In the genomic region with DNA sequence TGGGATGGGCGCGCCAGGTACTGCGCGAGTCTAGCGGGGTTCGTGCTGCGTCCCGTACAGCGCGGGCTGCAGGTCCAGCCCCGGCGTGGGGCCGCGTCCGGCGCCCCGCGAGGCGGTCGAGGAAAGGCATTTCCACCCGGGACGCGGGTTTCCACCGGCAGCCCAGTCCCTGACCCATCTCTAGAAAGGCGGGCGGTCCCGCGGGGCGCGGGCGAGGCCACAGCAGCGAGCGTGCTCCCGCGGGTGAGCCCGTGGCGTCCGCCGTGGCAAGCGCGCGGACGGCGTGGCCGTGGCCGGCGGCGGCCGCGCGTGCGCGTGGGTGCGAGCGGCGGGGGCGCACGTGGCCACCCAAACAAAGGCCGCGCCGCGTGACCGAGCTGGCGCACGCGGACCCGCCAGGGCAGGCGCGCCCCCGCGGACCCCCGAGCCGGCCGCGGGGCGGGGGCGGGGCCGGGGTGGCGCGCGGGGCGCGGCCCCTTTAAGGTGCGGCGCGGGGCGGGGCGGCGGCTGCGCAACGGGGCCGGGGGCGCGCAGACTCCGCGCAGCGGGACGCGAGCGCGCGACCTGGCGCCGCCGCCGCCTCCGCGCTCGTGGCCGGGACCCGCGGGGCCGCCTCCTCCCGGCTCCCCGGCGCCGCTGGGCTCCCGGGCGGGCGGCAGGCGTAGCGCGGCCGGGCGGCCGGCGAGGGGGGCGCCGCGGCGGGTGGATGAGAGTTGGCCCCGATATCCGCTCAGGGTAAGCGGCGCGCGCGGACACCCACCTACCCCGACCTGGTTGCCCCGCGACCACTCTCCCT, we compare ENCODE assay signal across 8 cellular contexts. TPM values are rescaled to one million over a fixed set of nuclear protein-coding genes. Genes with fewer than 3 reads are reported as not detected.
A peak's percentile ranks its signal among the peaks of the same experiment; 100 is the strongest.
DNase-seq lines count a peak whose midpoint lies in the region; ATAC-seq and TF ChIP-seq lines count a peak whose summit lies in the region.

No MANE protein-coding gene starts in this region.

- no peaks in the 10 kb centered on the region for H3K36me3 Mint-ChIP-seq in nephron (ENCODE audit: low read depth)

- intact Hi-C loops in thyroid gland (cut with DNase I), result loop anchor here (5.0 to 10.0 kb wide), 2 partner anchors 161 to 228 kb away; a partner anchor contains a TSS

- no peak overlapping the region for H3K27ac Mint-ChIP-seq in nephron

- peaks cover 4% of the 10 kb centered on the region for H3K9me3 Mint-ChIP-seq in nephron

- H3K4me1 ChIP-seq in esophagus (ENCODE audit: control insufficient read depth in 2 of 2, insufficient read depth in 2 of 2, low read length in 1 of 2) (peaks cover 17 to 39% of the 10 kb centered on the region in 2 donors), thyroid gland (peaks cover 43 to 57% of the 10 kb centered on the region in 2 donors)

- H3K4me3 Mint-ChIP-seq in nephron, result peak overlapping the region; percentile 82 to 90 (median 86)

- TF ChIP-seq CTCF in nephron (IDR thresholded peaks at IDR 0.05; ENCODE audit: unreplicated experiment in 3 of 3) (no peak), thyroid gland (IDR thresholded peaks at IDR 0.05) (no peak)

- peak in 1 of 2 donors; percentile 46 for TF ChIP-seq POLR2A in thyroid gland (IDR thresholded peaks at IDR 0.05)

- H3K27me3 Mint-ChIP-seq in nephron (ENCODE audit: low read depth), result no peaks in the 10 kb centered on the region

- DNase-seq in AG08395 (ENCODE audit: low spot score), result peak; percentile 90
- peak; percentile 72 for DNase-seq in NCI-H2196 (lab: John Stamatoyannopoulos, UW; ENCODE audit: unreplicated experiment)
- DNase-seq in activated T-cell treated with anti-CD3 and anti-CD28 coated beads for 4 hours, result peak; percentile 53
- peak; percentile 57 to 59 for DNase-seq in thyroid gland
- no peak for DNase-seq in NCI-H1092 (lab: John Stamatoyannopoulos, UW)

- H3K27ac ChIP-seq in esophagus (ENCODE audit: low read depth in 2 of 2, low read length in 1 of 2) (peak overlapping the region; percentile 72 to 79), thyroid gland (peak overlapping the region in 2 of 3 donors; percentile 23 to 44)

- H3K27me3 ChIP-seq in esophagus (ENCODE audit: control insufficient read depth in 1 of 2, insufficient read depth in 2 of 2, low read length in 2 of 2), result no peaks in the 10 kb centered on the region
- no peaks in the 10 kb centered on the region for H3K27me3 ChIP-seq in thyroid gland

- H3K4me3 ChIP-seq in esophagus (ENCODE audit: low read depth in 1 of 2, low read length in 2 of 2) (peak overlapping the region; percentile 65 to 72), thyroid gland (replicated peaks in 1 of 3) (peak overlapping the region in 2 of 3 donors; percentile 5 to 71)

- peaks cover 21% of the 10 kb centered on the region for H3K4me1 Mint-ChIP-seq in nephron

- H3K9me3 ChIP-seq in esophagus (ENCODE audit: control insufficient read depth in 2 of 2, insufficient read depth in 1 of 2, low read depth in 1 of 2, low read length in 1 of 2) (peaks cover 6 to 7% of the 10 kb centered on the region in 2 donors), thyroid gland (no peaks in the 10 kb centered on the region)

- no peaks in the 10 kb centered on the region for H3K36me3 ChIP-seq in esophagus (ENCODE audit: control insufficient read depth in 2 of 2, insufficient read depth in 2 of 2, low read length in 1 of 2)
- H3K36me3 ChIP-seq in thyroid gland, result no peaks in the 10 kb centered on the region

- WGBS in esophagus, 2 donors, result 0 to 1% methylated on average over 51 to 141 of the region's 141 CpGs
- 0 to 3% methylated on average over 2 to 6 of the region's 141 CpGs for WGBS in thyroid gland, 2 donors

- ATAC-seq in GM19023 (IDR thresholded peaks at IDR 0.05; ENCODE audit: unreplicated experiment), result peak; percentile 42

RNA-seq across cellular contexts. Expression of a gene that starts 39.3 kb away (rescaled TPM):
- 10 to 100 TPM; 19.8 to 34.8 TPM for polyA plus RNA-seq in esophagus
- total RNA-seq in thyroid gland, result 10 to 100 TPM; 18.4 to 56.0 (median 31.0) TPM

RNA-seq across cellular contexts. Expression of a gene that starts 43.4 kb away (rescaled TPM):
- 10 to 100 TPM; 15.6 to 18.0 TPM for polyA plus RNA-seq in esophagus
- 100 to 1,000 TPM in 1 of 4 donors, 10 to 100 TPM in 3; 33.5 to 193 (median 62.1) TPM for total RNA-seq in thyroid gland
